ENCODE assay signal across 13 cellular contexts in genomic region chr7:28355553-28356319, GRCh38. TPM values are rescaled to one million over a fixed set of nuclear protein-coding genes. Genes with fewer than 3 reads are reported as not detected.
DNase-seq lines count a peak whose midpoint lies in the region; ATAC-seq lines count a peak whose summit lies in the region.
"Had no signal": no experiment of that assay in that cellular context is flagged by ENCODE, and none has a peak within 500 bp of the region (broad histone marks: within the 10 kb centered on the region; RNA-seq: fewer than 3 reads in every experiment).

No MANE protein-coding gene starts in this region.

- peak; percentile 87 for DNase-seq in DMS79 (lab: John Stamatoyannopoulos, UW)
- DNase-seq in NCI-H146 treated with DMSO at 0.1 percent for 48 hours (lab: John Stamatoyannopoulos, UW; ENCODE audit: unreplicated experiment), result peak; percentile 87
- peak; percentile 99 for DNase-seq in NCI-H774 (lab: John Stamatoyannopoulos, UW)
- peak; percentile 70 for DNase-seq in mucosa of gallbladder (ENCODE audit: low spot score)
- DNase-seq in cerebellum (ENCODE audit: low spot score), result no peak
- DNase-seq in superior temporal gyrus (ENCODE audit: extremely low spot score), result no peak
- DNase-seq: activated B cell treated with CpG ODN at 0.5 μM for 24 hours; central memory CD4-positive, alpha-beta T cell; MG63; stimulated activated naive CD8-positive, alpha-beta T cell treated with anti-CD3 and anti-CD28 coated beads, Interleukin-15, Interleukin-2, amounts not matched to agents 100 U/mL and 50 U/mL, for 24 hours had no signal

- ATAC-seq in GM21528 (IDR thresholded peaks at IDR 0.05; ENCODE audit: low FRiP score, unreplicated experiment) (no peak), HG03521 (IDR thresholded peaks at IDR 0.05; ENCODE audit: unreplicated experiment) (no peak)
- ATAC-seq: HCT116; stimulated activated naive CD8-positive, alpha-beta T cell treated with anti-CD3 and anti-CD28 coated beads, Interleukin-15, Interleukin-2, amounts not matched to agents 100 U/mL and 50 U/mL, for 24 hours had no signal

RNA-seq across cellular contexts. Expression of gene CREB5, which starts 56.6 kb away (rescaled TPM):
- 22.5 TPM for total RNA-seq in mucosa of gallbladder
- 23.6 TPM for total RNA-seq in cerebellum

Comparison
In these comparisons a context has a peak if more than half of its experiments do, and no peak if none do; other contexts are left out.
1. DNase-seq: peak in DMS79 (single experiment), NCI-H146 treated with DMSO at 0.1 percent for 48 hours (single experiment), NCI-H774 (single experiment) and mucosa of gallbladder (single experiment); none in cerebellum (single experiment) and superior temporal gyrus (single experiment).